Comparison of ENCODE assay signal across 8 cellular contexts in genomic region chr2:74554821-74555531, GRCh38. TPM values are rescaled to one million over a fixed set of nuclear protein-coding genes. Genes with fewer than 3 reads are reported as not detected.
DNase-seq lines count a peak whose midpoint lies in the region; ATAC-seq, FAIRE-seq and TF ChIP-seq lines count a peak whose summit lies in the region.

No MANE protein-coding gene starts in this region.

- TF ChIP-seq CTCF in CD14-positive monocyte (IDR thresholded peaks at IDR 0.05) = no peak
- TF ChIP-seq CTCF in thoracic aorta (IDR thresholded peaks at IDR 0.05) = no peak

- H3K4me1 ChIP-seq in endocrine pancreas (ENCODE audit: control insufficient read depth, insufficient read depth, low read length) (no peaks in the 10 kb centered on the region), thoracic aorta (ENCODE audit: control insufficient read depth in 1 of 2, low read depth in 2 of 2) (peaks cover 0 to 15% of the 10 kb centered on the region in 2 donors)

- H3K27ac ChIP-seq in thoracic aorta = peak overlapping the region; percentile 86 to 92

- H3K27me3 Mint-ChIP-seq in CD14-positive monocyte (ENCODE audit: low read depth in 3 of 3) = peaks cover 0 to 2% (median 2%) of the 10 kb centered on the region in 3 donors
- H3K27me3 Mint-ChIP-seq in activated CD4-positive, alpha-beta T cell treated with anti-CD3 and anti-CD28 coated beads for 36 hours = peaks cover 13% of the 10 kb centered on the region

- H3K27ac Mint-ChIP-seq in CD14-positive monocyte = peak overlapping the region; percentile 91 to 98 (median 96)
- H3K27ac Mint-ChIP-seq in activated CD4-positive, alpha-beta T cell treated with anti-CD3 and anti-CD28 coated beads for 36 hours = peak overlapping the region; percentile 91

- H3K4me3 Mint-ChIP-seq in CD14-positive monocyte = peak overlapping the region; percentile 98 to 99
- peak overlapping the region; percentile 91 for H3K4me3 Mint-ChIP-seq in activated CD4-positive, alpha-beta T cell treated with anti-CD3 and anti-CD28 coated beads for 36 hours

- peaks cover 27 to 38% of the 10 kb centered on the region in 2 donors for H3K36me3 Mint-ChIP-seq in CD14-positive monocyte
- peaks cover 3% of the 10 kb centered on the region for H3K36me3 Mint-ChIP-seq in activated CD4-positive, alpha-beta T cell treated with anti-CD3 and anti-CD28 coated beads for 36 hours (ENCODE audit: low read depth)

- H3K27me3 ChIP-seq in endocrine pancreas (ENCODE audit: control insufficient read depth, insufficient read depth, low read length) (no peaks in the 10 kb centered on the region), thoracic aorta (replicated peaks; ENCODE audit: insufficient read depth) (no peaks in the 10 kb centered on the region)

- H3K4me1 Mint-ChIP-seq in CD14-positive monocyte = peaks cover 40% of the 10 kb centered on the region
- H3K4me1 Mint-ChIP-seq in activated CD4-positive, alpha-beta T cell treated with anti-CD3 and anti-CD28 coated beads for 36 hours = peaks cover 6% of the 10 kb centered on the region

- peak overlapping the region; percentile 60 for H3K9ac ChIP-seq in endocrine pancreas (ENCODE audit: control insufficient read depth, insufficient read depth, low read length)

- H3K4me3 ChIP-seq in endocrine pancreas (ENCODE audit: control insufficient read depth, insufficient read depth, low read length) (peak overlapping the region; percentile 9), thoracic aorta (peak overlapping the region; percentile 82)

- H3K9me3 ChIP-seq in endocrine pancreas (ENCODE audit: control insufficient read depth, low read length) (no peaks in the 10 kb centered on the region), thoracic aorta (no peaks in the 10 kb centered on the region)

- POLR2A ChIA-PET in activated CD4-positive, alpha-beta T cell treated with anti-CD3 and anti-CD28 coated beads for 36 hours (lab: Charles Lee) = no interaction called here

- no peak for DNase-seq in CD14-positive monocyte (ENCODE audit: low spot score)
- DNase-seq in HTR-8/SVneo (ENCODE audit: insufficient read length, low spot score) = peak; percentile 65
- peak; percentile 64 for DNase-seq in activated CD4-positive, alpha-beta T cell treated with anti-CD3 and anti-CD28 coated beads for 36 hours
- peak; percentile 33 for DNase-seq in mucosa of gallbladder (ENCODE audit: low spot score)
- DNase-seq in thoracic aorta (ENCODE audit: low spot score) = no peak
- no peak for DNase-seq in GDM1 (lab: John Stamatoyannopoulos, UW)

- FAIRE-seq in HTR-8/SVneo (lab: Jason Lieb, UNC) = peak; percentile 81

- H3K36me3 ChIP-seq in endocrine pancreas (ENCODE audit: control insufficient read depth, insufficient read depth, low read length) = no peaks in the 10 kb centered on the region
- peaks cover 4% of the 10 kb centered on the region for H3K36me3 ChIP-seq in thoracic aorta

- CTCF ChIA-PET in activated CD4-positive, alpha-beta T cell treated with anti-CD3 and anti-CD28 coated beads for 36 hours (lab: Charles Lee) = interaction anchor here (0.6 to 1.9 kb wide), 2 partner anchors 30 to 80 kb away, joined by 4 to 8 read pairs; no protein-coding TSS in a partner anchor

- H3K9me3 Mint-ChIP-seq in CD14-positive monocyte = no peaks in the 10 kb centered on the region
- no peaks in the 10 kb centered on the region for H3K9me3 Mint-ChIP-seq in activated CD4-positive, alpha-beta T cell treated with anti-CD3 and anti-CD28 coated beads for 36 hours (ENCODE audit: low read depth)

- intact Hi-C loops in CD14-positive monocyte (cut with micrococcal nuclease) = loop anchor here (5.0 kb wide), 1 partner anchor 32 kb away; no protein-coding TSS in a partner anchor
- intact Hi-C loops in activated CD4-positive, alpha-beta T cell treated with anti-CD3 and anti-CD28 coated beads for 36 hours (cut with DNase I, micrococcal nuclease) = loop anchor here (1.0 to 2.0 kb wide), 13 partner anchors 16 to 279 kb away; partner anchors contain the start of genes AUP1 (in 2 of the 2), HTRA2 (in 2 of the 2), TTC31 (in 2 of the 2) and C2orf81 (in 1 of the 2)

- ATAC-seq in GM19395 (IDR thresholded peaks at IDR 0.05; ENCODE audit: unreplicated experiment) (peak; percentile 42), thoracic aorta (ENCODE audit: insufficient number of reproducible peaks, low FRiP score, low read depth) (no peak)
- ATAC-seq in activated CD4-positive, alpha-beta T cell treated with anti-CD3 and anti-CD28 coated beads for 36 hours = peak; percentile 59

RNA-seq across cellular contexts. Expression of gene DOK1, which starts 0.5 kb away (rescaled TPM):
- polyA plus RNA-seq in CD14-positive monocyte = 10 to 100 TPM; 49.3 to 53.6 TPM
- 10 to 100 TPM; 17.2 to 17.9 TPM for total RNA-seq in activated CD4-positive, alpha-beta T cell treated with anti-CD3 and anti-CD28 coated beads for 36 hours
- total RNA-seq in mucosa of gallbladder (31.9 TPM), thoracic aorta (10 to 100 TPM; 17.6 to 23.1 TPM)

RNA-seq across cellular contexts. Expression of gene LOXL3, which starts 1.2 kb away (rescaled TPM):
- 10 to 100 TPM; 18.2 to 18.5 TPM for polyA plus RNA-seq in CD14-positive monocyte
- total RNA-seq in activated CD4-positive, alpha-beta T cell treated with anti-CD3 and anti-CD28 coated beads for 36 hours = under 1 TPM; 0.86 to 0.96 TPM
- total RNA-seq in mucosa of gallbladder (15.9 TPM), thoracic aorta (10 to 100 TPM; 16.6 to 24.9 TPM)

RNA-seq across cellular contexts. Expression of gene HTRA2, which starts 25.2 kb away (rescaled TPM):
- polyA plus RNA-seq in CD14-positive monocyte = 10 to 100 TPM; 11.3 to 15.0 TPM
- 10 to 100 TPM; 43.5 to 47.7 TPM for total RNA-seq in activated CD4-positive, alpha-beta T cell treated with anti-CD3 and anti-CD28 coated beads for 36 hours
- 31.0 TPM for total RNA-seq in mucosa of gallbladder
- total RNA-seq in thoracic aorta = 10 to 100 TPM; 34.9 to 35.6 TPM

RNA-seq across cellular contexts. Expression of gene AUP1, which starts 25.5 kb away (rescaled TPM):
- 100 to 1,000 TPM; 130 to 149 TPM for polyA plus RNA-seq in CD14-positive monocyte
- 100 to 1,000 TPM in 1 of 2 experiments, 10 to 100 TPM in 1; 92.0 to 122 TPM for total RNA-seq in activated CD4-positive, alpha-beta T cell treated with anti-CD3 and anti-CD28 coated beads for 36 hours
- 146 TPM for total RNA-seq in mucosa of gallbladder
- 100 to 1,000 TPM in 1 of 2 donors, 10 to 100 TPM in 1; 85.5 to 113 TPM for total RNA-seq in thoracic aorta

RNA-seq across cellular contexts. Expression of gene DQX1, which starts 28.9 kb away (rescaled TPM):
- polyA plus RNA-seq in CD14-positive monocyte = not detected
- under 1 TPM; 0.40 to 0.41 TPM for total RNA-seq in activated CD4-positive, alpha-beta T cell treated with anti-CD3 and anti-CD28 coated beads for 36 hours
- total RNA-seq in mucosa of gallbladder (0.43 TPM), thoracic aorta (1 to 10 TPM in 1 of 2 donors, not detected in 1; 1.9 TPM)

Comparison
In these comparisons a context has a peak if more than half of its experiments do, and no peak if none do; other contexts are left out.
1. DNase-seq: peak in HTR-8/SVneo (single experiment), activated CD4-positive, alpha-beta T cell treated with anti-CD3 and anti-CD28 coated beads for 36 hours (single experiment) and mucosa of gallbladder (single experiment); none in CD14-positive monocyte (single experiment), thoracic aorta (single experiment) and GDM1 (single experiment).